Comparison of ENCODE assay signal across 1 cellular context in genomic region chr2:225378984-225379383, GRCh38.
TF ChIP-seq lines count a peak whose summit lies in the region.

No MANE protein-coding gene starts in this region.

TF ChIP-seq in WTC11, 78 proteins besides CTCF, POLR2A, EP300 and RAD21 (continued from another document):
- TF ChIP-seq, protein P1, sequence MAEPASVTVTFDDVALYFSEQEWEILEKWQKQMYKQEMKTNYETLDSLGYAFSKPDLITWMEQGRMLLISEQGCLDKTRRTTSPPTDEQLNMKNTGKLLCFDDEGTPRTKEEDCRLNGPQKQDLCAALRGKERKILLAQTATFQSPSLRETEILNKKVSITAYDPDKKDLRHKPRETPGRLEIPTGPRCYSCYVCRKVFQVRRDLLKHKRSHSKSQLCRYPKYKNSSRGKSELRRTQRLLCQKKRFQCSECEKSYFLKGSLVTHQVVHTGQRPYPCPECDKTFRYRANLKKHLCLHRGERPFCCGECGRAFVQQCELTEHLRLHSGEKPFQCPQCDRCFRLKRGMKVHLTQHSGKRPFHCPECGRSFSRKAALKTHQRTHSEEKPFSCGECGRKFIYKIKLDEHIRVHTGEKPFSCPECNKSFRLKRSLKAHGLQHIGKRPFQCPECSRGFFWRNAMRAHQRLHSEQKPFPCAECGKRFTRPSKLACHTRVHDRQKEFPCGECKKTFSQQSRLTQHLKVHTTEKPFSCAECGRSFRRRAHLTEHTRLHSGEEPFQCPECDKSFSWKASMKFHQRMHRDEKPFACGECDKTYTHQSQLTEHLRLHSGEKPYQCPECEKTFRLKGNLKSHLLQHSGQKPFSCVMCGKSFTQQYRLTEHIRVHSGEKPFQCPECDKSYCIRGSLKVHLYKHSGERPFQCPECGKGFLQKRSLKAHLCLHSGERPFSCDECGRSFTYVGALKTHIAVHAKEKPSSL (CRISPR knock-in tag; conservative IDR thresholded peaks at IDR 0.05) = no peak
- TF ChIP-seq IRF2 (CRISPR knock-in tag; IDR thresholded peaks at IDR 0.05; ENCODE audit: borderline replicate concordance, low read depth) (no peak), E2F5 (CRISPR knock-in tag; IDR thresholded peaks at IDR 0.05) (no peak), MYBL2 (CRISPR knock-in tag; IDR thresholded peaks at IDR 0.05) (no peak), ZBTB43 (CRISPR knock-in tag; IDR thresholded peaks at IDR 0.05) (no peak), GABPB1 (CRISPR knock-in tag; IDR thresholded peaks at IDR 0.05) (no peak), ZNF423 (CRISPR knock-in tag; IDR thresholded peaks at IDR 0.05) (no peak), HMGXB4 (CRISPR knock-in tag; IDR thresholded peaks at IDR 0.05) (no peak)
- TF ChIP-seq, protein P2, sequence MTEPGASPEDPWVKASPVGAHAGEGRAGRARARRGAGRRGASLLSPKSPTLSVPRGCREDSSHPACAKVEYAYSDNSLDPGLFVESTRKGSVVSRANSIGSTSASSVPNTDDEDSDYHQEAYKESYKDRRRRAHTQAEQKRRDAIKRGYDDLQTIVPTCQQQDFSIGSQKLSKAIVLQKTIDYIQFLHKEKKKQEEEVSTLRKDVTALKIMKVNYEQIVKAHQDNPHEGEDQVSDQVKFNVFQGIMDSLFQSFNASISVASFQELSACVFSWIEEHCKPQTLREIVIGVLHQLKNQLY (CRISPR knock-in tag; IDR thresholded peaks at IDR 0.05) = no peak
